12 cellular contexts compared by ENCODE assay signal in the genomic region with DNA sequence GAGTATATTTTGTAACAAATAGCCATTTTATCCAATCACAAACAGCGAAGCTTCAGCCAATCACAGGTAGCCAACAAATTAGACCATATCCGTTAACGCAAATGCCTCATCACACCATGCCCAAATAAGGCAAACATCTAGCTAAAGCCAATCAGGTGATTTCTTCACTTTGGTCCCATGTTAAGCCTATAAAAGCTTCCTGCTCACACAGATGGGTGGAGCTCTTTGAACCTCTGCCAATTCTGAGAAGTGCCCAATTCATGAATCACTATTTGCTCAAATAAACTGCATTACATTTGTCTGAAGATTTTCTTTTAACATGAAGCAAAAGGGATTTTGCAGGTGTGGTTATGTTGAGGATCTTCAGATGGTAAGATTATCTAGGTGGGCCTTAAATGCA.
DNase-seq lines count a peak whose midpoint lies in the region; ATAC-seq, FAIRE-seq and TF ChIP-seq lines count a peak whose summit lies in the region.
"Had no signal": no experiment of that assay in that cellular context is flagged by ENCODE, and none has a peak within 500 bp of the region (broad histone marks: within the 10 kb centered on the region; RNA-seq: fewer than 3 reads in every experiment).

No MANE protein-coding gene starts in this region.

- H3K36me3 Mint-ChIP-seq in astrocyte (ENCODE audit: low read depth, unreplicated experiment): no peaks in the 10 kb centered on the region
- H3K36me3 Mint-ChIP-seq: CD4-positive, alpha-beta memory T cell had no signal

- peak; percentile 74 for FAIRE-seq in astrocyte (lab: Jason Lieb, UNC)
- FAIRE-seq: endometrium, TTC549 had no signal

- H3K79me2 ChIP-seq in ACC112 (ENCODE audit: control insufficient read depth, insufficient read depth, low read length, unreplicated experiment) (no peaks in the 10 kb centered on the region), astrocyte (ENCODE audit: insufficient read depth, low read length) (no peaks in the 10 kb centered on the region)

- H4K20me1 ChIP-seq in astrocyte (ENCODE audit: insufficient read depth, low read length): no peaks in the 10 kb centered on the region

- H3K27ac ChIP-seq in ACC112 (ENCODE audit: low read depth, low read length) (peak overlapping the region; percentile 100), astrocyte (ENCODE audit: low read depth, low read length) (peak overlapping the region; percentile 97), left ventricle myocardium inferior (replicated peaks) (no peak overlapping the region)

- H3K27me3 Mint-ChIP-seq in astrocyte (ENCODE audit: low read depth, unreplicated experiment): no peaks in the 10 kb centered on the region

- ATAC-seq in GM19397 (IDR thresholded peaks at IDR 0.05; ENCODE audit: unreplicated experiment): no peak

- H3K9me3 ChIP-seq in astrocyte (ENCODE audit: insufficient read depth, low read depth, low read length): no peaks in the 10 kb centered on the region
- H3K9me3 ChIP-seq in left ventricle myocardium inferior (replicated peaks): no peaks in the 10 kb centered on the region

- H3K4me3 ChIP-seq in ACC112 (ENCODE audit: low read depth, low read length) (peak overlapping the region; percentile 13; the same call in 1 of the 2 replicates), astrocyte (ENCODE audit: insufficient read depth, low read depth, low read length) (no peak overlapping the region), kidney epithelial cell (ENCODE audit: low read depth, low read length) (no peak overlapping the region), left ventricle myocardium inferior (no peak overlapping the region)

- H2AFZ ChIP-seq in ACC112 (ENCODE audit: low read length, unreplicated experiment): peak overlapping the region; percentile 46
- no peak overlapping the region for H2AFZ ChIP-seq in astrocyte (ENCODE audit: low read depth, low read length)

- no peak for TF ChIP-seq CTCF in astrocyte (IDR thresholded peaks at IDR 0.05; ENCODE audit: insufficient read depth, low read depth, low read length)
- no peak for TF ChIP-seq CTCF in kidney epithelial cell (IDR thresholded peaks at IDR 0.05; ENCODE audit: insufficient read depth, low read length, poor library complexity, severe bottlenecking)
- no peak for TF ChIP-seq CTCF in left ventricle myocardium inferior (IDR thresholded peaks at IDR 0.05; ENCODE audit: borderline replicate concordance)

- H3K4me2 ChIP-seq in astrocyte (ENCODE audit: low read length): peak overlapping the region; percentile 34

- H3K9ac ChIP-seq in astrocyte (ENCODE audit: low read length): peak overlapping the region; percentile 70

- H3K9me3 Mint-ChIP-seq in astrocyte (ENCODE audit: unreplicated experiment): no peaks in the 10 kb centered on the region

- no peak overlapping the region for H3K4me3 Mint-ChIP-seq in astrocyte (ENCODE audit: unreplicated experiment)
- H3K4me3 Mint-ChIP-seq: CD4-positive, alpha-beta memory T cell had no signal

- H3K27me3 ChIP-seq in ACC112 (ENCODE audit: insufficient read depth, low read length): no peaks in the 10 kb centered on the region
- no peaks in the 10 kb centered on the region for H3K27me3 ChIP-seq in astrocyte (ENCODE audit: insufficient read depth, low read length)
- H3K27me3 ChIP-seq in kidney epithelial cell (ENCODE audit: control insufficient read depth, insufficient read depth, low read length): no peaks in the 10 kb centered on the region
- H3K27me3 ChIP-seq in left ventricle myocardium inferior (ENCODE audit: low read depth): no peaks in the 10 kb centered on the region

- H3K4me1 ChIP-seq in ACC112 (ENCODE audit: control insufficient read depth, insufficient read depth, low read length, unreplicated experiment) (peaks cover 85% of the 10 kb centered on the region), astrocyte (ENCODE audit: insufficient read depth, low read length) (peaks cover 40% of the 10 kb centered on the region), left ventricle myocardium inferior (no peaks in the 10 kb centered on the region)

- intact Hi-C loops in left ventricle myocardium inferior (cut with micrococcal nuclease): no loop called here

- peaks cover 20% of the 10 kb centered on the region for H3K4me1 Mint-ChIP-seq in astrocyte (ENCODE audit: low read depth, unreplicated experiment)
- H3K4me1 Mint-ChIP-seq: CD4-positive, alpha-beta memory T cell had no signal

- peak overlapping the region; percentile 80 for H3K27ac Mint-ChIP-seq in astrocyte (ENCODE audit: unreplicated experiment)
- H3K27ac Mint-ChIP-seq: CD4-positive, alpha-beta memory T cell had no signal

- peak; percentile 100 for DNase-seq in HS-5 (ENCODE audit: low read depth)
- DNase-seq in astrocyte (ENCODE audit: low read depth): peak; percentile 97
- peak; percentile 84 for DNase-seq in kidney epithelial cell (ENCODE audit: low read depth)
- DNase-seq in NCI-H774 (lab: John Stamatoyannopoulos, UW): no peak
- no peak for DNase-seq in left ventricle myocardium inferior
- DNase-seq in mesenteric fat pad (ENCODE audit: low spot score): no peak
- DNase-seq: CD4-positive, alpha-beta memory T cell; NCI-H526 had no signal

- peaks cover 4% of the 10 kb centered on the region; the same call in 1 of the 2 replicates for H3K36me3 ChIP-seq in ACC112 (ENCODE audit: insufficient read depth, low read length)
- no peaks in the 10 kb centered on the region for H3K36me3 ChIP-seq in astrocyte (ENCODE audit: insufficient read depth, low read length)
- no peaks in the 10 kb centered on the region for H3K36me3 ChIP-seq in kidney epithelial cell (ENCODE audit: control insufficient read depth, insufficient read depth, low read length)
- H3K36me3 ChIP-seq in left ventricle myocardium inferior: no peaks in the 10 kb centered on the region

Comparison
In these comparisons a context has a peak if more than half of its experiments do, and no peak if none do; other contexts are left out.
1. DNase-seq: peak in HS-5 (single experiment), astrocyte (single experiment) and kidney epithelial cell (single experiment); none in NCI-H774 (single experiment), left ventricle myocardium inferior (single experiment) and mesenteric fat pad (single experiment).